ENCODE assay signal across 15 cellular contexts in the genomic region with DNA sequence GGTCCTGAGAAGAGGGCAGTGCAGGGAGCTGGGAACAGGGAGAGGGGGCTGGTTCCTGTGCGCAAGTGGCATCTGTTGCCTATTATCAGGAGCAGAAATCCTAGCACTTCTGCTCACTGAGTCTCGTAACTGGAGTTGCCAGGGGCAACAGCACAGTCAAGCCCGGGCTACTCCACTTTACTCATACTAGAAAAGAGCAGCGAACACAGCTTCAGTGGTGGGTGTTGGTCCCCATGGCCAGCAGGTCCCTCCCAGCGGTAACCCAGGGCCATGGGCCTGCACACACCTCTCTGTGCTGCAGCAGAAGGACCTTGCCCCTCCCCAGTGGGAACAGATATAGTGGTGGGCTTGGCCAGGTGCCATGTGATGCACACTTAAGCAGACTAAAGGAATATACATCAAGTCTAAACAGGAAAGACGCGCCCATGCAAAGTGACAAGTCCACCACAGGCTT. TPM values are rescaled to one million over a fixed set of nuclear protein-coding genes. Genes with fewer than 3 reads are reported as not detected.
DNase-seq lines count a peak whose midpoint lies in the region; ATAC-seq, FAIRE-seq and TF ChIP-seq lines count a peak whose summit lies in the region.
"Had no signal": no experiment of that assay in that cellular context is flagged by ENCODE, and none has a peak within 500 bp of the region (broad histone marks: within the 10 kb centered on the region; RNA-seq: fewer than 3 reads in every experiment).

No MANE protein-coding gene starts in this region.

- H3K4me1 ChIP-seq in SK-N-SH (ENCODE audit: control insufficient read depth in 1 of 2, insufficient read depth in 2 of 2, low read depth in 1 of 2, low read length in 1 of 2) (peaks cover 14 to 41% of the 10 kb centered on the region in 2 experiments), keratinocyte (ENCODE audit: control insufficient read depth, extremely low read depth, insufficient read depth, low read length) (peaks cover 39% of the 10 kb centered on the region), ascending aorta (peaks cover 5 to 6% of the 10 kb centered on the region in 2 donors)

- H3K27me3 ChIP-seq in SK-N-SH (ENCODE audit: insufficient read depth): no peaks in the 10 kb centered on the region
- no peaks in the 10 kb centered on the region for H3K27me3 ChIP-seq in keratinocyte (ENCODE audit: control insufficient read depth, extremely low read depth, insufficient read depth, low read length)
- H3K27me3 ChIP-seq in ascending aorta: no peaks in the 10 kb centered on the region
- H3K27me3 ChIP-seq: vagina had no signal

- POLR2A ChIA-PET in SK-N-SH (lab: Yijun Ruan, JAX): interaction anchor here (1.0 to 2.0 kb wide), 3 partner anchors 8 to 36 kb away, joined by 3 to 10 read pairs (median 4); a partner anchor contains a TSS

- no peaks in the 10 kb centered on the region for H3K9me2 ChIP-seq in SK-N-SH

- ATAC-seq in GM18498 (IDR thresholded peaks at IDR 0.05; ENCODE audit: unreplicated experiment): no peak
- ATAC-seq: GM23338 had no signal

- H3F3A ChIP-seq in SK-N-SH (replicated peaks; ENCODE audit: insufficient read depth): no peaks in the 10 kb centered on the region

- H3K79me2 ChIP-seq in SK-N-SH (ENCODE audit: insufficient read depth) (no peaks in the 10 kb centered on the region), keratinocyte (ENCODE audit: control insufficient read depth, insufficient read depth, low read length) (no peaks in the 10 kb centered on the region)

- TF ChIP-seq POLR2A in GM12892 (IDR thresholded peaks at IDR 0.05; ENCODE audit: low read depth, low read length): no peak

- H3K27ac ChIP-seq in SK-N-SH (ENCODE audit: low read depth in 2 of 2, low read length in 1 of 2): peak overlapping the region; percentile 7 to 77; a peak in 3 of 4 replicates
- H3K27ac ChIP-seq in keratinocyte (ENCODE audit: control insufficient read depth, insufficient read depth, low read length): peak overlapping the region; percentile 42
- no peak overlapping the region for H3K27ac ChIP-seq in ascending aorta
- H3K27ac ChIP-seq: vagina had no signal

- dilution Hi-C loops in keratinocyte (cut with MboI; ENCODE audit: extremely low pct_ligation_motif_present, low sequenced_read_pairs): no loop called here

- no peak for TF ChIP-seq CTCF in SK-N-SH (IDR thresholded peaks at IDR 0.05)
- no peak for TF ChIP-seq CTCF in keratinocyte (optimal IDR thresholded peaks at IDR 0.05 in 1 of 3, IDR thresholded peaks at IDR 0.05 in 1 of 3, conservative IDR thresholded peaks at IDR 0.05 in 1 of 3; ENCODE audit: extremely low read depth in 1 of 3, insufficient read depth in 2 of 3, low read length in 3 of 3)
- TF ChIP-seq CTCF in ascending aorta (IDR thresholded peaks at IDR 0.05): no peak

- TF ChIP-seq EP300 in SK-N-SH (IDR thresholded peaks at IDR 0.05; ENCODE audit: borderline replicate concordance in 1 of 2, low read depth in 1 of 2, low read length in 1 of 2): peak in 1 of 2 experiments; percentile 42; a peak in 2 of 4 replicates

- no peak overlapping the region for H3K4me2 ChIP-seq in SK-N-SH
- H3K4me2 ChIP-seq in keratinocyte (ENCODE audit: control insufficient read depth, extremely low read depth, insufficient read depth, low read depth, low read length): peak overlapping the region; percentile 67
- H3K4me2 ChIP-seq: GM23338 had no signal

- FAIRE-seq in keratinocyte (lab: Jason Lieb, UNC) (peak; percentile 88), GM12892 (lab: Jason Lieb, UNC) (no peak)

- peaks cover 13% of the 10 kb centered on the region in 2 experiments for H3K36me3 ChIP-seq in SK-N-SH (replicated peaks in 1 of 2; ENCODE audit: control insufficient read depth in 1 of 2, insufficient read depth in 2 of 2, low read length in 1 of 2)
- H3K36me3 ChIP-seq in keratinocyte (ENCODE audit: control insufficient read depth in 2 of 2, extremely low read depth in 1 of 2, insufficient read depth in 2 of 2, low read length in 2 of 2): peaks cover 4 to 10% of the 10 kb centered on the region in 2 experiments
- H3K36me3 ChIP-seq in ascending aorta: peaks cover 13 to 24% of the 10 kb centered on the region in 2 donors

- no peak overlapping the region for H2AFZ ChIP-seq in SK-N-SH (ENCODE audit: low read depth)
- H2AFZ ChIP-seq in keratinocyte (ENCODE audit: control insufficient read depth, low read length): no peak overlapping the region
- H2AFZ ChIP-seq: GM23338 had no signal

- peaks cover 4% of the 10 kb centered on the region for H3K9me1 ChIP-seq in keratinocyte (ENCODE audit: control insufficient read depth, extremely low read depth, insufficient read depth, low read length)

- H3K4me3 ChIP-seq in SK-N-SH (ENCODE audit: low read depth in 2 of 2, low read length in 1 of 2) (no peak overlapping the region), keratinocyte (ENCODE audit: control insufficient read depth in 2 of 3, extremely low read depth in 1 of 3, insufficient read depth in 2 of 3, low read depth in 1 of 3, low read length in 3 of 3) (peak overlapping the region in 1 of 3 experiments; percentile 33), ascending aorta (no peak overlapping the region)
- H3K4me3 ChIP-seq: GM23338, vagina had no signal

- H4K20me1 ChIP-seq in SK-N-SH (ENCODE audit: insufficient read depth) (no peaks in the 10 kb centered on the region; the same call in 1 of the 2 replicates), keratinocyte (ENCODE audit: control insufficient read depth, extremely low read depth, insufficient read depth, low read length) (peaks cover 4% of the 10 kb centered on the region)

- intact Hi-C loops in ascending aorta (cut with DNase I): no loop called here

- DNase-seq in DMS79 (lab: John Stamatoyannopoulos, UW) (peak; percentile 79), NCI-H1105 (lab: John Stamatoyannopoulos, UW) (peak; percentile 6), SK-N-SH (peak; percentile 89), keratinocyte (ENCODE audit: low read depth, low spot score) (no peak), ascending aorta (ENCODE audit: low spot score in 2 of 2) (no peak), GM12892 (ENCODE audit: insufficient read length) (no peak)
- DNase-seq: CD4-positive, alpha-beta memory T cell; stimulated activated naive CD4-positive, alpha-beta T cell treated with Interleukin-2 at 50 U/mL for 16 hours had no signal

- H3K9me3 ChIP-seq in SK-N-SH (no peaks in the 10 kb centered on the region), keratinocyte (ENCODE audit: control insufficient read depth, low read depth, low read length) (no peaks in the 10 kb centered on the region), ascending aorta (no peaks in the 10 kb centered on the region)
- H3K9me3 ChIP-seq: vagina had no signal

- WGBS in SK-N-SH (ENCODE audit: low lambda C conversion rate): 43% methylated on average over 5 of the region's 7 CpGs

- H3K9ac ChIP-seq in SK-N-SH (no peak overlapping the region), keratinocyte (ENCODE audit: control insufficient read depth, extremely low read depth, insufficient read depth, low read length) (no peak overlapping the region)

- CTCF ChIA-PET in SK-N-SH (lab: Yijun Ruan, JAX): interaction anchor here (1.0 to 4.2 kb wide), 3 partner anchors 138 to 441 kb away, joined by 3 to 14 read pairs (median 7); a partner anchor contains a TSS

- TF ChIP-seq RAD21 in SK-N-SH (IDR thresholded peaks at IDR 0.05; ENCODE audit: low read length): peak; percentile 31; the same call in 1 of the 2 replicates

RNA-seq across cellular contexts. Expression of a gene that starts 8.5 kb away (rescaled TPM):
- polyA plus RNA-seq in SK-N-SH (2012; rRNA removed) (95.3 and 124 TPM in 2 replicates), keratinocyte (45.5 to 62.3 TPM (median 49.5 TPM) in 3 replicates)
- polyA plus RNA-seq in SK-N-SH (2012; cell fraction: cytosol; rRNA removed): 49.6 and 70.6 TPM in 2 replicates
- 175 and 177 TPM in 2 replicates for polyA plus RNA-seq in SK-N-SH (2012; cell fraction: nucleus; rRNA removed)
- 14.6 TPM for polyA plus RNA-seq in keratinocyte (2011; ENCODE audit: low read depth)
- 33.5 and 60.9 TPM in 2 replicates for polyA plus RNA-seq in keratinocyte (2011; cell fraction: cytosol; rRNA removed)
- polyA plus RNA-seq in keratinocyte (2011; cell fraction: nucleus; rRNA removed): 86.7 and 102 TPM in 2 replicates
- 27.2 and 63.9 TPM in 2 replicates for polyA plus RNA-seq in keratinocyte (2012; ENCODE audit: low replicate concordance)
- polyA minus RNA-seq in keratinocyte: 34.3 to 67.8 TPM (median 43.6 TPM) in 3 replicates
- polyA minus RNA-seq in keratinocyte (2011; cell fraction: cytosol; rRNA and poly(A)+ RNA removed): 48.7 TPM
- polyA minus RNA-seq in keratinocyte (2011; cell fraction: nucleus; rRNA and poly(A)+ RNA removed): 23.7 and 24.9 TPM in 2 replicates
- total RNA-seq in ascending aorta: 126 TPM
- 48.3 TPM for polyA plus RNA-seq in GM12892 (2012; ENCODE audit: missing spikeins)

RNA-seq across cellular contexts. Expression of a gene that starts 25.5 kb away (rescaled TPM):
- not detected in 2 replicates for polyA plus RNA-seq in SK-N-SH (2012; rRNA removed)
- polyA plus RNA-seq in SK-N-SH (2012; cell fraction: cytosol; rRNA removed): 0.01 TPM in 1 of 2 replicates, not detected in the other
- not detected in 2 replicates for polyA plus RNA-seq in SK-N-SH (2012; cell fraction: nucleus; rRNA removed)
- not detected in 3 replicates for polyA plus RNA-seq in keratinocyte
- not detected for polyA plus RNA-seq in keratinocyte (2011; ENCODE audit: low read depth)
- not detected in 2 replicates for polyA plus RNA-seq in keratinocyte (2011; cell fraction: cytosol; rRNA removed)
- polyA plus RNA-seq in keratinocyte (2011; cell fraction: nucleus; rRNA removed): not detected in 2 replicates
- polyA plus RNA-seq in keratinocyte (2012; ENCODE audit: low replicate concordance): not detected in 2 replicates
- polyA minus RNA-seq in keratinocyte: not detected in 3 replicates
- not detected for polyA minus RNA-seq in keratinocyte (2011; cell fraction: cytosol; rRNA and poly(A)+ RNA removed)
- not detected in 2 replicates for polyA minus RNA-seq in keratinocyte (2011; cell fraction: nucleus; rRNA and poly(A)+ RNA removed)
- 2.6 TPM for total RNA-seq in ascending aorta
- not detected for polyA plus RNA-seq in GM12892 (2012; ENCODE audit: missing spikeins)
- total RNA-seq: activated T-helper 1 cell treated with anti-CD3 and anti-CD28 coated beads, Interleukin-12 subunit alpha, Interleukin-12 subunit beta, Interleukin-2, Interleukin-4 antibody, amounts not matched to agents 30 ng/mL and 10 ng/mL and 1 ng/mL, durations not matched to agents 14 hours and 24 hours and 36 hours; CD4-positive, alpha-beta memory T cell; dermis microvascular lymphatic vessel endothelial cell; LHCN-M2; NCI-H460 had no signal
- polyA plus RNA-seq: CD4-positive, alpha-beta memory T cell had no signal

RNA-seq across cellular contexts. Expression of a gene that starts 26.6 kb away (rescaled TPM):
- polyA plus RNA-seq in SK-N-SH (2012; rRNA removed) (0.05 and 0.07 TPM in 2 replicates), keratinocyte (not detected in 3 replicates)
- 0.04 and 0.05 TPM in 2 replicates for polyA plus RNA-seq in SK-N-SH (2012; cell fraction: cytosol; rRNA removed)
- 0.33 and 0.50 TPM in 2 replicates for polyA plus RNA-seq in SK-N-SH (2012; cell fraction: nucleus; rRNA removed)
- polyA plus RNA-seq in keratinocyte (2011; ENCODE audit: low read depth): not detected
- polyA plus RNA-seq in keratinocyte (2011; cell fraction: cytosol; rRNA removed): not detected in 2 replicates
- polyA plus RNA-seq in keratinocyte (2011; cell fraction: nucleus; rRNA removed): not detected in 2 replicates
- not detected in 2 replicates for polyA plus RNA-seq in keratinocyte (2012; ENCODE audit: low replicate concordance)
- not detected in 3 replicates for polyA minus RNA-seq in keratinocyte
- polyA minus RNA-seq in keratinocyte (2011; cell fraction: cytosol; rRNA and poly(A)+ RNA removed): not detected
- not detected in 2 replicates for polyA minus RNA-seq in keratinocyte (2011; cell fraction: nucleus; rRNA and poly(A)+ RNA removed)
- total RNA-seq in ascending aorta: not detected
- polyA plus RNA-seq in GM12892 (2012; ENCODE audit: missing spikeins): not detected
- total RNA-seq: activated T-helper 1 cell treated with anti-CD3 and anti-CD28 coated beads, Interleukin-12 subunit alpha, Interleukin-12 subunit beta, Interleukin-2, Interleukin-4 antibody, amounts not matched to agents 30 ng/mL and 10 ng/mL and 1 ng/mL, durations not matched to agents 14 hours and 24 hours and 36 hours; dermis microvascular lymphatic vessel endothelial cell; LHCN-M2; NCI-H460; vagina had no signal
- polyA plus RNA-seq: CD4-positive, alpha-beta memory T cell had no signal

RNA-seq across cellular contexts. Expression of a gene that starts 33.4 kb away (rescaled TPM):
- polyA plus RNA-seq in SK-N-SH (2012; rRNA removed) (13.5 and 18.5 TPM in 2 replicates), keratinocyte (15.7 to 18.7 TPM (median 16.5 TPM) in 3 replicates)
- 3.2 and 5.1 TPM in 2 replicates for polyA plus RNA-seq in SK-N-SH (2012; cell fraction: cytosol; rRNA removed)
- 83.1 and 85.6 TPM in 2 replicates for polyA plus RNA-seq in SK-N-SH (2012; cell fraction: nucleus; rRNA removed)
- polyA plus RNA-seq in keratinocyte (2011; ENCODE audit: low read depth): 8.0 TPM
- 4.9 and 5.4 TPM in 2 replicates for polyA plus RNA-seq in keratinocyte (2011; cell fraction: cytosol; rRNA removed)
- 88.1 and 97.5 TPM in 2 replicates for polyA plus RNA-seq in keratinocyte (2011; cell fraction: nucleus; rRNA removed)
- 9.8 and 12.6 TPM in 2 replicates for polyA plus RNA-seq in keratinocyte (2012; ENCODE audit: low replicate concordance)
- polyA minus RNA-seq in keratinocyte: 20.5 to 37.5 TPM (median 37.3 TPM) in 3 replicates
- 8.8 TPM for polyA minus RNA-seq in keratinocyte (2011; cell fraction: cytosol; rRNA and poly(A)+ RNA removed)
- 30.6 and 41.7 TPM in 2 replicates for polyA minus RNA-seq in keratinocyte (2011; cell fraction: nucleus; rRNA and poly(A)+ RNA removed)
- total RNA-seq in ascending aorta: 41.3 TPM
- polyA plus RNA-seq in GM12892 (2012; ENCODE audit: missing spikeins): 18.7 TPM

Comparison
In these comparisons a context has a peak if more than half of its experiments do, and no peak if none do; other contexts are left out.
1. DNase-seq: peak in DMS79 (single experiment), NCI-H1105 (single experiment) and SK-N-SH (single experiment); none in keratinocyte (single experiment), ascending aorta (0 of 2) and GM12892 (single experiment).
2. H3K27ac ChIP-seq: peak in SK-N-SH (2 of 2) and keratinocyte (single experiment); none in ascending aorta (0 of 2).